9 cellular contexts compared by ENCODE assay signal in genomic region chr19:4052114-4052992, GRCh38. TPM values are rescaled to one million over a fixed set of nuclear protein-coding genes. Genes with fewer than 3 reads are reported as not detected.
DNase-seq lines count a peak whose midpoint lies in the region; ATAC-seq, FAIRE-seq and TF ChIP-seq lines count a peak whose summit lies in the region.
"Had no signal": no experiment of that assay in that cellular context is flagged by ENCODE, and none has a peak within 500 bp of the region (broad histone marks: within the 10 kb centered on the region; RNA-seq: fewer than 3 reads in every experiment).

No MANE protein-coding gene starts in this region.

- H3K9me3 Mint-ChIP-seq in stimulated activated naive CD8-positive, alpha-beta T cell treated with anti-CD3 and anti-CD28 coated beads, Interleukin-15, Interleukin-2, amounts not matched to agents 100 ng/mL and 50 ng/mL, for 24 hours: no peaks in the 10 kb centered on the region

- peak; percentile 75 for DNase-seq in HT-29 (ENCODE audit: low spot score)
- no peak for DNase-seq in adipocyte (ENCODE audit: low read depth)
- no peak for DNase-seq in keratinocyte (ENCODE audit: low read depth, low spot score)
- no peak for DNase-seq in GM19238 (ENCODE audit: insufficient read length, low spot score)

- H3K4me1 Mint-ChIP-seq in stimulated activated naive CD8-positive, alpha-beta T cell treated with anti-CD3 and anti-CD28 coated beads, Interleukin-15, Interleukin-2, amounts not matched to agents 100 ng/mL and 50 ng/mL, for 24 hours (ENCODE audit: low read depth): peaks cover 52% of the 10 kb centered on the region

- H3K9me3 ChIP-seq in adipocyte (ENCODE audit: control insufficient read depth, low read length): no peaks in the 10 kb centered on the region
- H3K9me3 ChIP-seq in keratinocyte (ENCODE audit: control insufficient read depth, low read depth, low read length): no peaks in the 10 kb centered on the region

- no peak for TF ChIP-seq CTCF in keratinocyte (optimal IDR thresholded peaks at IDR 0.05 in 1 of 3, IDR thresholded peaks at IDR 0.05 in 1 of 3, conservative IDR thresholded peaks at IDR 0.05 in 1 of 3; ENCODE audit: extremely low read depth in 1 of 3, insufficient read depth in 2 of 3, low read length in 3 of 3)

- H3K4me1 ChIP-seq in adipocyte (ENCODE audit: control insufficient read depth, insufficient read depth, low read length) (peaks cover 32% of the 10 kb centered on the region), keratinocyte (ENCODE audit: control insufficient read depth, extremely low read depth, insufficient read depth, low read length) (peaks cover 26% of the 10 kb centered on the region)

- H2AFZ ChIP-seq in keratinocyte (ENCODE audit: control insufficient read depth, low read length): no peak overlapping the region

- FAIRE-seq in keratinocyte (lab: Jason Lieb, UNC): peak; percentile 5

- peaks cover 46% of the 10 kb centered on the region for H3K36me3 Mint-ChIP-seq in stimulated activated naive CD8-positive, alpha-beta T cell treated with anti-CD3 and anti-CD28 coated beads, Interleukin-15, Interleukin-2, amounts not matched to agents 100 ng/mL and 50 ng/mL, for 24 hours (ENCODE audit: low read depth)

- H3K79me2 ChIP-seq in keratinocyte (ENCODE audit: control insufficient read depth, insufficient read depth, low read length): peaks cover 84% of the 10 kb centered on the region

- peak overlapping the region; percentile 47 for H3K27ac Mint-ChIP-seq in stimulated activated naive CD8-positive, alpha-beta T cell treated with anti-CD3 and anti-CD28 coated beads, Interleukin-15, Interleukin-2, amounts not matched to agents 100 ng/mL and 50 ng/mL, for 24 hours

- H3K27ac ChIP-seq in keratinocyte (ENCODE audit: control insufficient read depth, insufficient read depth, low read length): peak overlapping the region; percentile 92
- H3K27ac ChIP-seq: SK-N-MC had no signal

- no peak for ATAC-seq in GM21717 (IDR thresholded peaks at IDR 0.05; ENCODE audit: unreplicated experiment)
- ATAC-seq in HG03045 (IDR thresholded peaks at IDR 0.05; ENCODE audit: unreplicated experiment): no peak
- no peak for ATAC-seq in activated CD4-positive, CD25-positive, alpha-beta regulatory T cell treated with anti-CD3 and anti-CD28 coated beads, Interleukin-2, amount 50 U/mL, for 24 hours

- H4K20me1 ChIP-seq in keratinocyte (ENCODE audit: control insufficient read depth, extremely low read depth, insufficient read depth, low read length): peaks cover 43% of the 10 kb centered on the region

- peak overlapping the region; percentile 83 for H3K4me2 ChIP-seq in keratinocyte (ENCODE audit: control insufficient read depth, extremely low read depth, insufficient read depth, low read depth, low read length)

- dilution Hi-C loops in keratinocyte (cut with MboI; ENCODE audit: extremely low pct_ligation_motif_present, low sequenced_read_pairs): no loop called here

- H3K36me3 ChIP-seq in adipocyte (ENCODE audit: control insufficient read depth, insufficient read depth, low read length, severe bottlenecking) (peaks cover 56% of the 10 kb centered on the region), keratinocyte (ENCODE audit: control insufficient read depth in 2 of 2, extremely low read depth in 1 of 2, insufficient read depth in 2 of 2, low read length in 2 of 2) (peaks cover 31 to 46% of the 10 kb centered on the region in 2 experiments)

- H3K9me1 ChIP-seq in keratinocyte (ENCODE audit: control insufficient read depth, extremely low read depth, insufficient read depth, low read length): peaks cover 5% of the 10 kb centered on the region

- no peaks in the 10 kb centered on the region for H3K27me3 Mint-ChIP-seq in stimulated activated naive CD8-positive, alpha-beta T cell treated with anti-CD3 and anti-CD28 coated beads, Interleukin-15, Interleukin-2, amounts not matched to agents 100 ng/mL and 50 ng/mL, for 24 hours

- H3K4me3 ChIP-seq in adipocyte (ENCODE audit: low read length): peak overlapping the region; percentile 66
- H3K4me3 ChIP-seq in keratinocyte (ENCODE audit: control insufficient read depth in 2 of 3, extremely low read depth in 1 of 3, insufficient read depth in 2 of 3, low read depth in 1 of 3, low read length in 3 of 3): peak overlapping the region; percentile 24 to 61 (median 57)
- H3K4me3 ChIP-seq: SK-N-MC had no signal

- H3K27me3 ChIP-seq in adipocyte (replicated peaks; ENCODE audit: control insufficient read depth, insufficient read depth, low read length): no peaks in the 10 kb centered on the region
- no peaks in the 10 kb centered on the region for H3K27me3 ChIP-seq in keratinocyte (ENCODE audit: control insufficient read depth, extremely low read depth, insufficient read depth, low read length)

- H3K9ac ChIP-seq in adipocyte (ENCODE audit: low read length) (peak overlapping the region; percentile 78), keratinocyte (ENCODE audit: control insufficient read depth, extremely low read depth, insufficient read depth, low read length) (peak overlapping the region; percentile 85)

- H3K4me3 Mint-ChIP-seq in stimulated activated naive CD8-positive, alpha-beta T cell treated with anti-CD3 and anti-CD28 coated beads, Interleukin-15, Interleukin-2, amounts not matched to agents 100 ng/mL and 50 ng/mL, for 24 hours: no peak overlapping the region

RNA-seq across cellular contexts. Expression of gene ZBTB7A, which starts 14.3 kb away (rescaled TPM):
- 67.4 and 72.7 TPM in 2 replicates for total RNA-seq in HT-29 (2014; rRNA removed; shearing (Covaris generic))
- 3.7 to 9.8 TPM (median 7.2 TPM) in 3 replicates for polyA plus RNA-seq in keratinocyte
- 18.6 TPM for polyA plus RNA-seq in keratinocyte (2011; ENCODE audit: low read depth)
- 4.8 and 14.2 TPM in 2 replicates for polyA plus RNA-seq in keratinocyte (2011; cell fraction: cytosol; rRNA removed)
- polyA plus RNA-seq in keratinocyte (2011; cell fraction: nucleus; rRNA removed): 15.6 and 25.3 TPM in 2 replicates
- 23.6 and 24.7 TPM in 2 replicates for polyA plus RNA-seq in keratinocyte (2012; ENCODE audit: low replicate concordance)
- 5.2 to 12.8 TPM (median 7.7 TPM) in 3 replicates for polyA minus RNA-seq in keratinocyte
- polyA minus RNA-seq in keratinocyte (2011; cell fraction: cytosol; rRNA and poly(A)+ RNA removed): 60.4 TPM
- 35.8 and 46.1 TPM in 2 replicates for polyA minus RNA-seq in keratinocyte (2011; cell fraction: nucleus; rRNA and poly(A)+ RNA removed)

RNA-seq across cellular contexts. Expression of gene PIAS4, which starts 44.8 kb away (rescaled TPM):
- total RNA-seq in HT-29 (2014; rRNA removed; shearing (Covaris generic)): 40.6 and 40.8 TPM in 2 replicates
- polyA plus RNA-seq in keratinocyte: 6.1 to 11.4 TPM (median 7.5 TPM) in 3 replicates
- 18.7 TPM for polyA plus RNA-seq in keratinocyte (2011; ENCODE audit: low read depth)
- polyA plus RNA-seq in keratinocyte (2011; cell fraction: cytosol; rRNA removed): 6.4 and 13.1 TPM in 2 replicates
- polyA plus RNA-seq in keratinocyte (2011; cell fraction: nucleus; rRNA removed): 12.7 and 17.1 TPM in 2 replicates
- 20.0 and 20.7 TPM in 2 replicates for polyA plus RNA-seq in keratinocyte (2012; ENCODE audit: low replicate concordance)
- 7.4 to 42.2 TPM (median 7.6 TPM) in 3 replicates for polyA minus RNA-seq in keratinocyte
- 7.7 TPM for polyA minus RNA-seq in keratinocyte (2011; cell fraction: cytosol; rRNA and poly(A)+ RNA removed)
- polyA minus RNA-seq in keratinocyte (2011; cell fraction: nucleus; rRNA and poly(A)+ RNA removed): 8.4 and 9.0 TPM in 2 replicates
